ENCODE assay signal across 1 cellular context in genomic region chr3:178384302-178384939, GRCh38.
TF ChIP-seq lines count a peak whose summit lies in the region.

No MANE protein-coding gene starts in this region.

TF ChIP-seq in GM23338, 12 proteins besides CTCF, POLR2A, EP300 and RAD21 (continued from another document):
- TF ChIP-seq REST (IDR thresholded peaks at IDR 0.05; ENCODE audit: unreplicated experiment) (no peak), EZH2 (IDR thresholded peaks at IDR 0.05; ENCODE audit: low read depth, unreplicated experiment) (no peak)
